18 cellular contexts compared by ENCODE assay signal in genomic region chr11:57432017-57432590, GRCh38. TPM values are rescaled to one million over a fixed set of nuclear protein-coding genes. Genes with fewer than 3 reads are reported as not detected.
DNase-seq lines count a peak whose midpoint lies in the region; ATAC-seq, FAIRE-seq and TF ChIP-seq lines count a peak whose summit lies in the region.
"Had no signal": no experiment of that assay in that cellular context is flagged by ENCODE, and none has a peak within 500 bp of the region (broad histone marks: within the 10 kb centered on the region; RNA-seq: fewer than 3 reads in every experiment).

No MANE protein-coding gene starts in this region.

- no peak for DNase-seq in mucosa of descending colon
- DNase-seq in HEK293T (ENCODE audit: extremely low spot score): no peak
- DNase-seq in prostate gland (ENCODE audit: low spot score): no peak
- DNase-seq in H54 (ENCODE audit: insufficient read length, low spot score): no peak
- DNase-seq: activated CD4-positive, alpha-beta T cell treated with anti-CD3 and anti-CD28 coated beads, Interleukin-2, amount 50 U/mL, for 4 hours; activated naive CD4-positive, alpha-beta T cell; BE2C; NCI-H1105 treated with DMSO at 0.1 percent for 48 hours; NCI-H446 treated with DMSO at 0.1 percent for 48 hours; uterus had no signal

- POLR2A ChIA-PET in HEK293 (lab: Yijun Ruan, JAX) (no interaction called here), HEK293T (lab: Yijun Ruan, JAX) (no interaction called here)

- ATAC-seq in activated T-helper 17 cell treated with anti-CD3 and anti-CD28 coated beads, Interleukin-2, amount 50 U/mL, for 72 hours (replicated peaks): peak; percentile 4
- peak; percentile 8 for ATAC-seq in mucosa of descending colon
- ATAC-seq in HG03378 (IDR thresholded peaks at IDR 0.05; ENCODE audit: unreplicated experiment): no peak
- ATAC-seq: gastroesophageal sphincter had no signal

- H3K4me1 Mint-ChIP-seq in activated T-helper 17 cell treated with anti-CD3 and anti-CD28 coated beads, Interleukin-2, amount 50 U/mL, for 72 hours: peaks cover 7% of the 10 kb centered on the region

- no peaks in the 10 kb centered on the region for H3K36me3 ChIP-seq in BLaER1
- H3K36me3 ChIP-seq in HEK293 (ENCODE audit: control insufficient read depth in 2 of 2, insufficient read depth in 1 of 2, low read length in 2 of 2): no peaks in the 10 kb centered on the region
- H3K36me3 ChIP-seq in mucosa of descending colon (ENCODE audit: low read depth): no peaks in the 10 kb centered on the region
- no peaks in the 10 kb centered on the region for H3K36me3 ChIP-seq in prostate gland
- H3K36me3 ChIP-seq: BE2C, gastroesophageal sphincter, HAP-1, uterus had no signal

- H3K27ac Mint-ChIP-seq in activated T-helper 17 cell treated with anti-CD3 and anti-CD28 coated beads, Interleukin-2, amount 50 U/mL, for 72 hours: peak overlapping the region; percentile 55

- peak overlapping the region; percentile 40 for H3K4me2 ChIP-seq in BLaER1

- H3K27ac ChIP-seq in BLaER1 (0 out of 2 replicates have a peak overlapping the region, but pooled peaks have one; percentile 49), HEK293 (ENCODE audit: extremely low read depth, low read depth, low read length) (no peak overlapping the region), prostate gland (no peak overlapping the region)
- H3K27ac ChIP-seq: uterus had no signal

- H3K36me3 Mint-ChIP-seq in activated T-helper 17 cell treated with anti-CD3 and anti-CD28 coated beads, Interleukin-2, amount 50 U/mL, for 72 hours (ENCODE audit: low read depth): peaks cover 8% of the 10 kb centered on the region

- no peaks in the 10 kb centered on the region for H3K9me3 Mint-ChIP-seq in activated T-helper 17 cell treated with anti-CD3 and anti-CD28 coated beads, Interleukin-2, amount 50 U/mL, for 72 hours

- no peaks in the 10 kb centered on the region for H3K9me3 ChIP-seq in BLaER1
- H3K9me3 ChIP-seq in HEK293 (ENCODE audit: control insufficient read depth, insufficient read depth, low read depth, low read length): no peaks in the 10 kb centered on the region
- no peaks in the 10 kb centered on the region for H3K9me3 ChIP-seq in mucosa of descending colon
- H3K9me3 ChIP-seq in prostate gland: no peaks in the 10 kb centered on the region
- H3K9me3 ChIP-seq: BE2C, gastroesophageal sphincter, HAP-1, uterus had no signal

- no peaks in the 10 kb centered on the region for H3K27me3 Mint-ChIP-seq in activated T-helper 17 cell treated with anti-CD3 and anti-CD28 coated beads, Interleukin-2, amount 50 U/mL, for 72 hours

- TF ChIP-seq CTCF in HEK293 (tag by site-specific recombination; IDR thresholded peaks at IDR 0.05) (no peak), mucosa of descending colon (IDR thresholded peaks at IDR 0.05) (no peak), prostate gland (IDR thresholded peaks at IDR 0.05) (no peak)

- H3K27me3 ChIP-seq in BLaER1 (no peaks in the 10 kb centered on the region), prostate gland (replicated peaks; ENCODE audit: insufficient read depth) (no peaks in the 10 kb centered on the region)
- H3K27me3 ChIP-seq: BE2C, gastroesophageal sphincter, uterus had no signal

- H3K9ac ChIP-seq in BLaER1: no peak overlapping the region; the same call in 1 of the 2 replicates

- WGBS in prostate gland: 69% methylated on average over 7 of the region's 7 CpGs

- intact Hi-C loops in mucosa of descending colon (cut with DNase I, micrococcal nuclease) (no loop called here), prostate gland (cut with DNase I) (no loop called here)

- CTCF ChIA-PET in HEK293 (lab: Yijun Ruan, JAX) (interaction anchor here (0.9 kb wide), 1 partner anchor 83 kb away, joined by 3 read pairs; no protein-coding TSS in a partner anchor), HEK293T (lab: Yijun Ruan, JAX) (no interaction called here)

- H3K4me3 Mint-ChIP-seq in activated T-helper 17 cell treated with anti-CD3 and anti-CD28 coated beads, Interleukin-2, amount 50 U/mL, for 72 hours: peak overlapping the region; percentile 13

- H3K4me1 ChIP-seq in BLaER1 (peaks cover 24% of the 10 kb centered on the region), HEK293 (ENCODE audit: control insufficient read depth, insufficient read depth, low read length) (no peaks in the 10 kb centered on the region), mucosa of descending colon (ENCODE audit: low read depth) (no peaks in the 10 kb centered on the region), prostate gland (replicated peaks) (no peaks in the 10 kb centered on the region)
- H3K4me1 ChIP-seq: BE2C, HAP-1 had no signal

- no peaks in the 10 kb centered on the region for H4K20me1 ChIP-seq in BLaER1

- H3K4me3 ChIP-seq in BLaER1 (no peak overlapping the region), HEK293 (ENCODE audit: low read depth, low read length) (no peak overlapping the region), mucosa of descending colon (no peak overlapping the region), prostate gland (no peak overlapping the region)
- H3K4me3 ChIP-seq: gastroesophageal sphincter, HAP-1, uterus had no signal

- FAIRE-seq in H54 (lab: Jason Lieb, UNC): no peak
- FAIRE-seq: bronchial epithelial cell had no signal

- TF ChIP-seq POLR2A in prostate gland (IDR thresholded peaks at IDR 0.05) (no peak), H54 (IDR thresholded peaks at IDR 0.05; ENCODE audit: low read depth, low read length) (no peak)

TF ChIP-seq in HEK293, 187 proteins besides CTCF, POLR2A, EP300 and RAD21 (continues in another document):
- TF ChIP-seq ZNF449 (tag by site-specific recombination; IDR thresholded peaks at IDR 0.05) (no peak), ZNF394 (tag by site-specific recombination; IDR thresholded peaks at IDR 0.05; ENCODE audit: borderline replicate concordance) (peak; percentile 42; the same call in 1 of the 2 replicates), ZBTB26 (tag by site-specific recombination; optimal IDR thresholded peaks at IDR 0.05) (no peak), SP2 (tag by site-specific recombination; IDR thresholded peaks at IDR 0.05) (no peak)

TF ChIP-seq in HEK293T, 16 proteins besides CTCF, POLR2A, EP300 and RAD21:
- no peak for TF ChIP-seq ZNF384 (IDR thresholded peaks at IDR 0.05)
- no peak for TF ChIP-seq PKNOX1 (IDR thresholded peaks at IDR 0.05)

RNA-seq across cellular contexts. Expression of gene SLC43A3, which starts 5.2 kb away (rescaled TPM):
- total RNA-seq in activated T-helper 17 cell treated with anti-CD3 and anti-CD28 coated beads, Interleukin-2, amount 50 U/mL, for 72 hours: 100 to 1,000 TPM; 346 to 386 TPM
- 10 to 100 TPM in 2 of 3 donors, 1 to 10 TPM in 1; 6.3 to 24.4 (median 16.9) TPM for total RNA-seq in mucosa of descending colon
- total RNA-seq in prostate gland: 10 to 100 TPM; 23.3 to 39.8 TPM

RNA-seq across cellular contexts. Expression of gene RTN4RL2, which starts 28.2 kb away (rescaled TPM):
- under 1 TPM; 0.22 to 0.82 TPM for total RNA-seq in activated T-helper 17 cell treated with anti-CD3 and anti-CD28 coated beads, Interleukin-2, amount 50 U/mL, for 72 hours
- total RNA-seq in mucosa of descending colon (under 1 TPM; 0.38 to 0.73 (median 0.48) TPM), prostate gland (1 to 10 TPM in 1 of 2 donors, under 1 TPM in 1; 0.51 to 2.0 TPM)
- total RNA-seq: bronchial epithelial cell had no signal

RNA-seq across cellular contexts. Expression of gene PRG2, which starts 41.7 kb away (rescaled TPM):
- 1 to 10 TPM; 2.2 to 6.2 TPM for total RNA-seq in activated T-helper 17 cell treated with anti-CD3 and anti-CD28 coated beads, Interleukin-2, amount 50 U/mL, for 72 hours
- total RNA-seq in mucosa of descending colon (under 1 TPM in 1 of 3 donors, not detected in 2; 0.24 TPM), prostate gland (under 1 TPM in 1 of 2 donors, not detected in 1; 0.36 TPM)
- total RNA-seq: gastroesophageal sphincter, renal cortical epithelial cell had no signal

RNA-seq across cellular contexts. Expression of gene PRG3, which starts 51.2 kb away (rescaled TPM):
- not detected for total RNA-seq in activated T-helper 17 cell treated with anti-CD3 and anti-CD28 coated beads, Interleukin-2, amount 50 U/mL, for 72 hours
- total RNA-seq in mucosa of descending colon (not detected), prostate gland (not detected)
- total RNA-seq: bronchial epithelial cell, gastroesophageal sphincter, renal cortical epithelial cell, uterus had no signal

Comparison
In these comparisons a context has a peak if more than half of its experiments do, and no peak if none do; other contexts are left out.
1. RNA of gene SLC43A3, which starts 5.2 kb away (total RNA-seq): 346 to 386 TPM in activated T-helper 17 cell treated with anti-CD3 and anti-CD28 coated beads, Interleukin-2, amount 50 U/mL, for 72 hours; 23.3 to 39.8 TPM in prostate gland and 6.3 to 24.4 TPM in mucosa of descending colon; every median in the first group is over 4 times any median in the second.